In genomic region chr6:106860940-106861339, GRCh38 we compare ENCODE assay signal across 22 cellular contexts.
"Had no signal": no experiment of that assay in that cellular context is flagged by ENCODE, and none has a peak within 500 bp of the region (broad histone marks: within the 10 kb centered on the region; RNA-seq: fewer than 3 reads in every experiment).

No MANE protein-coding gene starts in this region.

- H3K9me3 Mint-ChIP-seq: central memory CD8-positive, alpha-beta T cell had no signal

- ATAC-seq: activated CD8-positive, alpha-beta memory T cell treated with anti-CD3 and anti-CD28 coated beads, Interleukin-2, amount 10 ng/mL, durations not matched to agents 7 days and 5 days; activated naive CD4-positive, alpha-beta T cell treated with anti-CD3 and anti-CD28 coated beads, Interleukin-2, amount 50 U/mL, for 72 hours; activated naive CD8-positive, alpha-beta T cell treated with anti-CD3 and anti-CD28 coated beads, Interleukin-2, amount 50 U/mL, for 24 hours had no signal

- H3K4me1 Mint-ChIP-seq: activated B cell treated with CpG ODN at 0.5 μM for 24 hours; activated CD4-positive, alpha-beta T cell treated with anti-CD3 and anti-CD28 coated beads, Interleukin-2, amount 10 ng/mL, durations not matched to agents 24 days and 14 days; activated CD8-positive, alpha-beta memory T cell treated with anti-CD3 and anti-CD28 coated beads, Interleukin-2, amount 10 ng/mL, durations not matched to agents 7 days and 5 days; activated naive CD8-positive, alpha-beta T cell treated with anti-CD3 and anti-CD28 coated beads, Interleukin-2, amount 50 U/mL, for 24 hours; brain; central memory CD8-positive, alpha-beta T cell had no signal

- DNase-seq: activated B cell treated with CpG ODN at 0.5 μM for 24 hours; activated CD4-positive, alpha-beta T cell treated with anti-CD3 and anti-CD28 coated beads for 1 hour; activated CD4-positive, alpha-beta T cell treated with anti-CD3 and anti-CD28 coated beads, Interleukin-2, amount 10 ng/mL, durations not matched to agents 24 days and 14 days; activated CD4-positive, alpha-beta T cell treated with anti-CD3 and anti-CD28 coated beads, Interleukin-2, amount 50 U/mL, for 48 hours; activated CD8-positive, alpha-beta memory T cell treated with anti-CD3 and anti-CD28 coated beads, Interleukin-2, amount 10 ng/mL, durations not matched to agents 7 days and 5 days; activated effector memory CD4-positive, alpha-beta T cell treated with anti-CD3 and anti-CD28 coated beads, Interleukin-2, amount 50 U/mL, for 16 hours; activated naive CD4-positive, alpha-beta T cell treated with Interleukin-2 at 50 U/mL for 16 hours; activated naive CD8-positive, alpha-beta T cell treated with anti-CD3 and anti-CD28 coated beads, Interleukin-2, amount 50 U/mL, for 24 hours; activated T-cell treated with anti-CD3 and anti-CD28 coated beads, Interleukin-2, amount 50 U/mL, for 24 hours; amygdala; NCI-H1092; NCI-H1417 treated with DMSO at 0.1 percent for 48 hours; NCI-H1694; NCI-H2029 treated with DMSO at 0.1 percent for 48 hours; NCI-H446; NCI-H524; PC-9; SHP77 treated with DMSO at 0.1 percent for 48 hours had no signal

- H3K27me3 Mint-ChIP-seq: activated B cell treated with CpG ODN at 0.5 μM for 24 hours; activated CD4-positive, alpha-beta T cell treated with anti-CD3 and anti-CD28 coated beads, Interleukin-2, amount 10 ng/mL, durations not matched to agents 24 days and 14 days; activated CD8-positive, alpha-beta memory T cell treated with anti-CD3 and anti-CD28 coated beads, Interleukin-2, amount 10 ng/mL, durations not matched to agents 7 days and 5 days had no signal

- H3K27ac Mint-ChIP-seq: activated B cell treated with CpG ODN at 0.5 μM for 24 hours; activated CD4-positive, alpha-beta T cell treated with anti-CD3 and anti-CD28 coated beads, Interleukin-2, amount 10 ng/mL, durations not matched to agents 24 days and 14 days; activated CD8-positive, alpha-beta memory T cell treated with anti-CD3 and anti-CD28 coated beads, Interleukin-2, amount 10 ng/mL, durations not matched to agents 7 days and 5 days; activated naive CD4-positive, alpha-beta T cell treated with anti-CD3 and anti-CD28 coated beads, Interleukin-2, amount 50 U/mL, for 72 hours; activated naive CD8-positive, alpha-beta T cell treated with anti-CD3 and anti-CD28 coated beads, Interleukin-2, amount 50 U/mL, for 24 hours; activated T-cell treated with anti-CD3 and anti-CD28 coated beads, Interleukin-2, amount 50 U/mL, for 24 hours; brain; T-helper 1 cell treated with Interleukin-12 subunit alpha and Interleukin-12 subunit beta and Interleukin-4 antibody, amounts not matched to agents 30 μg/mL and 1 μg/mL, for 36 hours had no signal

- H3K4me3 Mint-ChIP-seq: activated B cell treated with CpG ODN at 0.5 μM for 24 hours; activated CD4-positive, alpha-beta T cell treated with anti-CD3 and anti-CD28 coated beads, Interleukin-2, amount 10 ng/mL, durations not matched to agents 24 days and 14 days; activated CD8-positive, alpha-beta memory T cell treated with anti-CD3 and anti-CD28 coated beads, Interleukin-2, amount 10 ng/mL, durations not matched to agents 7 days and 5 days; activated naive CD8-positive, alpha-beta T cell treated with anti-CD3 and anti-CD28 coated beads, Interleukin-2, amount 50 U/mL, for 24 hours; activated T-cell treated with anti-CD3 and anti-CD28 coated beads, Interleukin-2, amount 50 U/mL, for 24 hours; brain; central memory CD8-positive, alpha-beta T cell; T-helper 1 cell treated with Interleukin-12 subunit alpha and Interleukin-12 subunit beta and Interleukin-4 antibody, amounts not matched to agents 30 μg/mL and 1 μg/mL, for 36 hours had no signal

- H3K36me3 Mint-ChIP-seq: activated CD8-positive, alpha-beta memory T cell treated with anti-CD3 and anti-CD28 coated beads, Interleukin-2, amount 10 ng/mL, durations not matched to agents 7 days and 5 days; brain had no signal

- H3K27ac ChIP-seq: PC-9 had no signal
